In the genomic region with DNA sequence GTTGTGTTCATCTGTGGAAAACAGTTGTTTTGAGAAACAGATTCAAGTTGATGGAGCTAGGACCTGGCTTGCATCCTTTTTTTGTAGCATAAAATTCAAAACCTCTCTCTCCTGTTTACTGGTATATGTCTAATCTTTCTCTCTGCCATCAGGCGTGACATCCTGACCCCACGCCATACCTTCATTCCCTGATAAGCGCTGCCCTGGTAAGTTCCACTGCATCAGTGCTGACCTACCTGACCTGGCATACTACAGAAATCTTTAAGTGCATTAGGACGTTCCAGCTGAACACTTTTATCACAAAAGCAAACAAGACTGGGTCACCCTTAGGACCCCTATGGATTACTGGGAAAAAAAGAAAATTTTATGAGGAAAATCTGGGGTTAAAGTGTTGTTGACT, we compare ENCODE assay signal across 18 cellular contexts.
DNase-seq lines count a peak whose midpoint lies in the region; ATAC-seq and TF ChIP-seq lines count a peak whose summit lies in the region.
"Had no signal": no experiment of that assay in that cellular context is flagged by ENCODE, and none has a peak within 500 bp of the region (broad histone marks: within the 10 kb centered on the region; RNA-seq: fewer than 3 reads in every experiment).

No MANE protein-coding gene starts in this region.

- H3K4me3 ChIP-seq in ascending aorta (no peak overlapping the region), mucosa of rectum (ENCODE audit: low read length in 2 of 2) (no peak overlapping the region), upper lobe of left lung (no peak overlapping the region), WERI-Rb-1 (ENCODE audit: low read depth, low read length) (no peak overlapping the region)
- H3K4me3 ChIP-seq: SJSA1 had no signal

- peak overlapping the region; percentile 42 to 57 for H3K9ac ChIP-seq in mucosa of rectum (ENCODE audit: low read depth in 1 of 2, low read length in 2 of 2)

- H3K9me3 ChIP-seq in ascending aorta: no peaks in the 10 kb centered on the region
- H3K9me3 ChIP-seq in mucosa of rectum (ENCODE audit: control insufficient read depth in 2 of 2, low read length in 2 of 2): no peaks in the 10 kb centered on the region
- H3K9me3 ChIP-seq in upper lobe of left lung: no peaks in the 10 kb centered on the region
- no peaks in the 10 kb centered on the region for H3K9me3 ChIP-seq in WERI-Rb-1 (ENCODE audit: severe bottlenecking)
- H3K9me3 ChIP-seq: BE2C, SJSA1 had no signal

- peak overlapping the region; percentile 9 to 32 for H3K27ac ChIP-seq in ascending aorta
- peak overlapping the region; percentile 86 to 92 for H3K27ac ChIP-seq in mucosa of rectum (ENCODE audit: low read depth in 2 of 2, low read length in 2 of 2)
- H3K27ac ChIP-seq in upper lobe of left lung: peak overlapping the region; percentile 16 to 55 (median 32)
- no peak overlapping the region for H3K27ac ChIP-seq in WERI-Rb-1
- H3K27ac ChIP-seq: SJSA1 had no signal

- H3K27me3 ChIP-seq in ascending aorta (no peaks in the 10 kb centered on the region), mucosa of rectum (ENCODE audit: control insufficient read depth in 2 of 2, insufficient read depth in 2 of 2, low read length in 2 of 2) (no peaks in the 10 kb centered on the region), upper lobe of left lung (no peaks in the 10 kb centered on the region), WERI-Rb-1 (ENCODE audit: insufficient read depth, low read depth, severe bottlenecking) (no peaks in the 10 kb centered on the region)
- H3K27me3 ChIP-seq: BE2C, SJSA1 had no signal

- TF ChIP-seq POLR2A in upper lobe of left lung (IDR thresholded peaks at IDR 0.05): no peak

- WGBS in upper lobe of left lung, 2 donors: 78 to 84% methylated on average over 4 of the region's 4 CpGs

- H3K36me3 ChIP-seq in ascending aorta (no peaks in the 10 kb centered on the region), mucosa of rectum (ENCODE audit: control insufficient read depth in 2 of 2, insufficient read depth in 2 of 2, low read length in 2 of 2) (no peaks in the 10 kb centered on the region), upper lobe of left lung (no peaks in the 10 kb centered on the region), WERI-Rb-1 (no peaks in the 10 kb centered on the region)
- H3K36me3 ChIP-seq: BE2C, SJSA1 had no signal

- no peak for TF ChIP-seq EP300 in upper lobe of left lung (IDR thresholded peaks at IDR 0.05)

- TF ChIP-seq CTCF in ascending aorta (IDR thresholded peaks at IDR 0.05): no peak
- TF ChIP-seq CTCF in upper lobe of left lung (IDR thresholded peaks at IDR 0.05): no peak
- TF ChIP-seq CTCF in WERI-Rb-1 (IDR thresholded peaks at IDR 0.05; ENCODE audit: low read depth, low read length): no peak

- DNase-seq in HT-29 (ENCODE audit: low spot score) (peak; percentile 19), ascending aorta (ENCODE audit: low spot score in 2 of 2) (no peak), upper lobe of left lung (no peak), WERI-Rb-1 (no peak), NCI-H2107 treated with DMSO at 0.1 percent for 48 hours (lab: John Stamatoyannopoulos, UW; ENCODE audit: unreplicated experiment) (no peak)
- DNase-seq: BE2C, DMS 273 treated with DMSO at 0.1 percent for 48 hours, GF-D8, MV-4-11, NCI-H1417 treated with DMSO at 0.1 percent for 48 hours, NCI-H1930, NCI-H2171, NCI-H446, NCI-H69, RPMI8226 had no signal

- ATAC-seq in upper lobe of left lung (ENCODE audit: low FRiP score in 2 of 2) (no peak), GM18520 (IDR thresholded peaks at IDR 0.05; ENCODE audit: unreplicated experiment) (no peak)

- H3K4me1 ChIP-seq in ascending aorta (peaks cover 0 to 16% of the 10 kb centered on the region in 2 donors), mucosa of rectum (ENCODE audit: control insufficient read depth in 2 of 2, insufficient read depth in 2 of 2, low read length in 2 of 2) (peaks cover 32 to 40% of the 10 kb centered on the region in 2 donors), upper lobe of left lung (peaks cover 0 to 19% (median 0%) of the 10 kb centered on the region in 4 donors)
- H3K4me1 ChIP-seq: BE2C had no signal

- intact Hi-C loops in ascending aorta (cut with DNase I): no loop called here
